ENCODE assay signal across 35 cellular contexts in the genomic region with DNA sequence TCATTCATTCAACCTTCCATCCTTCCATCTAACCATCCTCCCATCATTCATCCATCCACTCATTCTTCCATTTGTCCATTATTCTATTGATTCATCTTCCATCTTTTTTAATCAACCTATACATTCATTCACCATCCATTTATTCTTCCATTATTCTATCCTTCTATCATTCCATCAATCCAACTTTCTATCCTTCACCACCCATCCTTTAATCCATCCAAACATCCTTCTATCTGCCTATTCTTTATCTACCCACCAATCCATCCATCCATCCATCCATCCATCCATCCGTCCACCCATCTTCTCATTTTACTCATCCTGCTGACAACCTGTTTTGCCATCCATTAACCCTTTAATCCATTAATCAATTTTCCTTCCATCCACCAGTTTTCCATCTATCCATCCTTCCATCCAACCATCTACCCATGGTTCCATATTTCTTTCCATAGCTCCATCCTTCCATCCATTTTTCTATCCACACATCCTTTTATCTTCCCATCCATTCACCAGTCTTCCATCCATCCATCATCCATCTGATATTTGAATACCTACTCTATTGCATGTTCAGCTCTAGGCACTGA. TPM values are rescaled to one million over a fixed set of nuclear protein-coding genes. Genes with fewer than 3 reads are reported as not detected.
"Had no signal": no experiment of that assay in that cellular context is flagged by ENCODE, and none has a peak within 500 bp of the region (broad histone marks: within the 10 kb centered on the region; RNA-seq: fewer than 3 reads in every experiment).

No MANE protein-coding gene starts in this region.

- H3K4me3 ChIP-seq: adrenal gland, body of pancreas, breast epithelium had no signal

- FAIRE-seq: astrocyte, TTC549 had no signal

- H3K27ac ChIP-seq: adrenal gland, body of pancreas, brain microvascular endothelial cell, breast epithelium, VCaP had no signal

- H3K4me1 ChIP-seq: adrenal gland, body of pancreas, breast epithelium had no signal

- ATAC-seq: activated CD4-positive, alpha-beta T cell treated with anti-CD3 and anti-CD28 coated beads for 36 hours; activated CD4-positive, CD25-positive, alpha-beta regulatory T cell treated with anti-CD3 and anti-CD28 coated beads, Interleukin-2, amount 50 U/mL, for 24 hours; activated CD8-positive, alpha-beta memory T cell treated with anti-CD3 and anti-CD28 coated beads, Interleukin-2, amount 10 ng/mL, durations not matched to agents 7 days and 5 days; activated CD8-positive, alpha-beta T cell treated with anti-CD3 and anti-CD28 coated beads, Interleukin-2, amount 10 ng/mL, durations not matched to agents 7 days and 5 days; body of pancreas; WTC11 had no signal

- H3K27me3 ChIP-seq: adrenal gland, body of pancreas, brain microvascular endothelial cell, breast epithelium had no signal

- DNase-seq: activated CD4-positive, alpha-beta memory T cell treated with anti-CD3 and anti-CD28 coated beads, Interleukin-2, amount 10 ng/mL, durations not matched to agents 7 days and 5 days; activated CD4-positive, alpha-beta T cell treated with anti-CD3 and anti-CD28 coated beads for 1 hour; activated CD4-positive, alpha-beta T cell treated with anti-CD3 and anti-CD28 coated beads for 36 hours; activated CD4-positive, alpha-beta T cell treated with anti-CD3 and anti-CD28 coated beads for 48 hours; activated CD4-positive, alpha-beta T cell treated with anti-CD3 and anti-CD28 coated beads, Interleukin-2, amount 10 ng/mL, durations not matched to agents 7 days and 5 days; activated CD4-positive, alpha-beta T cell treated with anti-CD3 and anti-CD28 coated beads, Interleukin-2, amount 50 U/mL, for 48 hours; activated CD4-positive, CD25-positive, alpha-beta regulatory T cell; activated CD8-positive, alpha-beta memory T cell treated with anti-CD3 and anti-CD28 coated beads for 24 hours; activated CD8-positive, alpha-beta memory T cell treated with anti-CD3 and anti-CD28 coated beads, Interleukin-2, amount 10 ng/mL, durations not matched to agents 7 days and 5 days; activated CD8-positive, alpha-beta memory T cell treated with anti-CD3 and anti-CD28 coated beads, Interleukin-2, amount 50 U/mL, for 48 hours; activated CD8-positive, alpha-beta T cell treated with anti-CD3 and anti-CD28 coated beads, Interleukin-2, amount 10 ng/mL, durations not matched to agents 7 days and 5 days; activated effector memory CD4-positive, alpha-beta T cell treated with Interleukin-2 at 50 U/mL for 16 hours; activated gamma-delta T cell; activated naive CD4-positive, alpha-beta T cell treated with anti-CD3 and anti-CD28 coated beads, Interleukin-2, amount 10 ng/mL, durations not matched to agents 7 days and 5 days; activated naive CD4-positive, alpha-beta T cell treated with Interleukin-2 at 50 U/mL for 16 hours; activated T-cell treated with anti-CD3 and anti-CD28 coated beads, Interleukin-2, amount 50 U/mL, for 24 hours; activated T-cell treated with anti-CD3 and anti-CD28 coated beads, Interleukin-2, amount 50 U/mL, for 48 hours; adrenal gland; amniotic stem cell; aorta; body of pancreas; brain microvascular endothelial cell; central memory CD4-positive, alpha-beta T cell; T-helper 1 cell; T-helper 2 cell; T-helper 9 cell had no signal

- H3K9me3 ChIP-seq: adrenal gland, body of pancreas, breast epithelium had no signal

- H3K36me3 ChIP-seq: adrenal gland, brain microvascular endothelial cell, breast epithelium had no signal

RNA-seq across cellular contexts. Expression of a gene that starts 21.8 kb away (rescaled TPM):
- total RNA-seq: activated CD4-positive, alpha-beta memory T cell treated with anti-CD3 and anti-CD28 coated beads, Interleukin-2, amount 10 ng/mL, durations not matched to agents 7 days and 5 days; activated CD4-positive, alpha-beta T cell treated with anti-CD3 and anti-CD28 coated beads for 36 hours; activated CD4-positive, alpha-beta T cell treated with anti-CD3 and anti-CD28 coated beads, Interleukin-2, amount 10 ng/mL, durations not matched to agents 7 days and 5 days; activated CD8-positive, alpha-beta memory T cell treated with anti-CD3 and anti-CD28 coated beads, Interleukin-2, amount 10 ng/mL, durations not matched to agents 7 days and 5 days; activated CD8-positive, alpha-beta T cell treated with anti-CD3 and anti-CD28 coated beads, Interleukin-2, amount 10 ng/mL, durations not matched to agents 7 days and 5 days; activated T-helper 2 cell treated with anti-CD3 and anti-CD28 coated beads, Interferon-gamma antibody, Interleukin-2, Interleukin-4, amounts not matched to agents 10 μg/mL and 5 μg/mL and 100 μg/mL, durations not matched to agents 14 hours and 24 hours and 36 hours had no signal

RNA-seq across cellular contexts. Expression of a gene that starts 33.0 kb away (rescaled TPM):
- total RNA-seq: activated CD4-positive, alpha-beta memory T cell treated with anti-CD3 and anti-CD28 coated beads, Interleukin-2, amount 10 ng/mL, durations not matched to agents 7 days and 5 days; activated CD4-positive, alpha-beta T cell treated with anti-CD3 and anti-CD28 coated beads for 36 hours; activated CD4-positive, alpha-beta T cell treated with anti-CD3 and anti-CD28 coated beads, Interleukin-2, amount 10 ng/mL, durations not matched to agents 7 days and 5 days; activated CD8-positive, alpha-beta memory T cell treated with anti-CD3 and anti-CD28 coated beads, Interleukin-2, amount 10 ng/mL, durations not matched to agents 7 days and 5 days; activated CD8-positive, alpha-beta T cell treated with anti-CD3 and anti-CD28 coated beads, Interleukin-2, amount 10 ng/mL, durations not matched to agents 7 days and 5 days; activated T-helper 2 cell treated with anti-CD3 and anti-CD28 coated beads, Interferon-gamma antibody, Interleukin-2, Interleukin-4, amounts not matched to agents 10 μg/mL and 5 μg/mL and 100 μg/mL, durations not matched to agents 14 hours and 24 hours and 36 hours; aorta; astrocyte; body of pancreas; breast epithelium; cardiac septum; cerebellum; WTC11 had no signal
